ENCODE assay signal across 1 cellular context in genomic region chr15:29674661-29675533, GRCh38.
TF ChIP-seq lines count a peak whose summit lies in the region.

No MANE protein-coding gene starts in this region.

TF ChIP-seq in HepG2, 621 proteins besides CTCF, POLR2A, EP300 and RAD21 (continued from another document and continues in another):
- TF ChIP-seq LRRFIP1 (CRISPR knock-in tag; conservative IDR thresholded peaks at IDR 0.05) (no peak), SP2 (CRISPR knock-in tag; IDR thresholded peaks at IDR 0.05) (no peak), DRAP1 (CRISPR knock-in tag; IDR thresholded peaks at IDR 0.05) (no peak), ZNF18 (CRISPR knock-in tag; IDR thresholded peaks at IDR 0.05; ENCODE audit: insufficient replicate concordance) (no peak), HNF4A (CRISPR knock-in tag; IDR thresholded peaks at IDR 0.05) (no peak; the same call in 1 of the 2 replicates), SKI (IDR thresholded peaks at IDR 0.05; ENCODE audit: partially characterized antibody) (no peak), POLR2AphosphoS2 (IDR thresholded peaks at IDR 0.05; ENCODE audit: low read depth, low read length) (no peak), IRX3 (CRISPR knock-in tag; IDR thresholded peaks at IDR 0.05; ENCODE audit: borderline replicate concordance, low read depth) (no peak), SIN3A (IDR thresholded peaks at IDR 0.05; ENCODE audit: borderline replicate concordance, low read depth, low read length) (no peak), ZNF446 (CRISPR knock-in tag; IDR thresholded peaks at IDR 0.05) (no peak), ZNF569 (CRISPR knock-in tag; IDR thresholded peaks at IDR 0.05; ENCODE audit: borderline replicate concordance) (no peak), NR2F6 (IDR thresholded peaks at IDR 0.05) (no peak), NR2F6 (CRISPR knock-in tag; IDR thresholded peaks at IDR 0.05) (no peak; the same call in 1 of the 2 replicates), SRSF4 (IDR thresholded peaks at IDR 0.05; ENCODE audit: low read depth, low read length, poor library complexity, severe bottlenecking) (no peak), ZNF570 (CRISPR knock-in tag; IDR thresholded peaks at IDR 0.05; ENCODE audit: borderline replicate concordance) (no peak), ZNF20 (CRISPR knock-in tag; IDR thresholded peaks at IDR 0.05) (no peak), KDM2A (CRISPR knock-in tag; IDR thresholded peaks at IDR 0.05; ENCODE audit: borderline replicate concordance, low read depth) (peak; percentile 28; the same call in 1 of the 2 replicates), PATZ1 (CRISPR knock-in tag; IDR thresholded peaks at IDR 0.05) (peak; percentile 45), DNMT3B (CRISPR knock-in tag; conservative IDR thresholded peaks at IDR 0.05) (no peak), SAP130 (CRISPR knock-in tag; IDR thresholded peaks at IDR 0.05; ENCODE audit: low read depth) (0 out of 2 replicates have a peak, but pooled peaks have one; percentile 20), NFATC3 (CRISPR knock-in tag; IDR thresholded peaks at IDR 0.05) (no peak), ZMYM2 (CRISPR knock-in tag; IDR thresholded peaks at IDR 0.05) (peak; percentile 59), NFAT5 (CRISPR knock-in tag; IDR thresholded peaks at IDR 0.05) (no peak), ZNF24 (IDR thresholded peaks at IDR 0.05) (no peak), TARDBP (CRISPR knock-in tag; IDR thresholded peaks at IDR 0.05) (0 out of 2 replicates have a peak, but pooled peaks have one; percentile 39), ZNF780A (CRISPR knock-in tag; IDR thresholded peaks at IDR 0.05) (no peak), JUNB (CRISPR knock-in tag; IDR thresholded peaks at IDR 0.05; ENCODE audit: borderline replicate concordance) (no peak), ZNF256 (CRISPR knock-in tag; conservative IDR thresholded peaks at IDR 0.05) (no peak), ZBTB43 (CRISPR knock-in tag; conservative IDR thresholded peaks at IDR 0.05) (no peak), MYNN (CRISPR knock-in tag; IDR thresholded peaks at IDR 0.05; ENCODE audit: low read depth) (no peak), RFXANK (CRISPR knock-in tag; IDR thresholded peaks at IDR 0.05) (no peak), PITX1 (CRISPR knock-in tag; IDR thresholded peaks at IDR 0.05) (no peak), E2F5 (CRISPR knock-in tag; conservative IDR thresholded peaks at IDR 0.05) (no peak), ZNF350 (CRISPR knock-in tag; IDR thresholded peaks at IDR 0.05; ENCODE audit: borderline replicate concordance, low read depth) (no peak), CSRNP1 (CRISPR knock-in tag; IDR thresholded peaks at IDR 0.05) (no peak), BORCS8-MEF2B (CRISPR knock-in tag; IDR thresholded peaks at IDR 0.05) (0 out of 2 replicates have a peak, but pooled peaks have one; percentile 37), KLF12 (CRISPR knock-in tag; IDR thresholded peaks at IDR 0.05; ENCODE audit: borderline replicate concordance) (no peak), FOXO4 (CRISPR knock-in tag; conservative IDR thresholded peaks at IDR 0.05) (no peak), ZNF564 (CRISPR knock-in tag; IDR thresholded peaks at IDR 0.05) (0 out of 2 replicates have a peak, but pooled peaks have one; percentile 60), ZBTB2 (CRISPR knock-in tag; IDR thresholded peaks at IDR 0.05; ENCODE audit: low read depth) (no peak), ZNF770 (CRISPR knock-in tag; IDR thresholded peaks at IDR 0.05) (peak; percentile 92)
